Comparison of ENCODE assay signal across 8 cellular contexts in genomic region chr6:17580518-17581048, GRCh38. TPM values are rescaled to one million over a fixed set of nuclear protein-coding genes. Genes with fewer than 3 reads are reported as not detected.
A peak's percentile ranks its signal among the peaks of the same experiment; 100 is the strongest.
DNase-seq lines count a peak whose midpoint lies in the region; ATAC-seq and TF ChIP-seq lines count a peak whose summit lies in the region.

No MANE protein-coding gene starts in this region.

- in situ Hi-C loops in IMR-90 (cut with MboI; ENCODE audit: low sequenced_read_pairs): loop anchor here (10.0 kb wide), 1 partner anchor 296 kb away; the partner anchor contains the start of gene RBM24

- no peak overlapping the region for H4K91ac ChIP-seq in IMR-90 (ENCODE audit: insufficient read depth, low read depth, low read length)

- peak; percentile 18 for DNase-seq in COLO668 (lab: John Stamatoyannopoulos, UW; ENCODE audit: unreplicated experiment)
- DNase-seq in IMR-90: no peak
- no peak for DNase-seq in smooth muscle cell (lab: John Stamatoyannopoulos, UW; ENCODE audit: unreplicated experiment)
- no peak for DNase-seq in GOT3 (lab: John Stamatoyannopoulos, UW)
- DNase-seq in NK-92 treated with Interleukin-12 subunit alpha and Interleukin-12 subunit beta, amount 100 ng/mL, for 24 hours (lab: John Stamatoyannopoulos, UW): no peak

- WGBS in IMR-90 (ENCODE audit: extremely low coverage in 2 of 2, insufficient read length in 1 of 2), 2 experiments: 24% methylated on average over 23 of the region's 53 CpGs; no CpG with 5 or more reads in 1 of the 2 experiments
- WGBS in smooth muscle cell (ENCODE audit: low lambda C conversion rate): 92% methylated on average over 53 of the region's 53 CpGs

- no TSS peak for BruUV-seq in IMR-90 (replicated peaks; lab: Mats Ljungman, UMichigan)

- no peak overlapping the region for H3K9ac ChIP-seq in IMR-90 (ENCODE audit: low read depth, low read length)
- H3K9ac ChIP-seq in smooth muscle cell (ENCODE audit: low read depth): no peak overlapping the region

- H4K5ac ChIP-seq in IMR-90 (ENCODE audit: low read depth, low read length): no peak overlapping the region

- H3K27me3 ChIP-seq in IMR-90 (ENCODE audit: control insufficient read depth, insufficient read depth, low read length) (no peaks in the 10 kb centered on the region), smooth muscle cell (ENCODE audit: low read depth) (no peaks in the 10 kb centered on the region)

- peaks cover 2% of the 10 kb centered on the region; the same call in 1 of the 2 replicates for H3K4me1 ChIP-seq in IMR-90 (ENCODE audit: control insufficient read depth, insufficient read depth, low read length)
- no peaks in the 10 kb centered on the region for H3K4me1 ChIP-seq in smooth muscle cell (ENCODE audit: low read depth)

- ATAC-seq in IMR-90 (ENCODE audit: low read depth) (peak; percentile 51), GM18519 (IDR thresholded peaks at IDR 0.05; ENCODE audit: low FRiP score, unreplicated experiment) (no peak)

- no peak overlapping the region for H2BK20ac ChIP-seq in IMR-90 (ENCODE audit: low read depth, low read length)

- intact Hi-C loops in IMR-90 (cut with micrococcal nuclease): no loop called here

- H3K18ac ChIP-seq in IMR-90 (ENCODE audit: low read depth, low read length): no peak overlapping the region

- H3K14ac ChIP-seq in IMR-90 (replicated peaks; ENCODE audit: low read depth, low read length): no peak overlapping the region

- TF ChIP-seq RAD21 in IMR-90 (IDR thresholded peaks at IDR 0.05; ENCODE audit: low read length): no peak

- H3K56ac ChIP-seq in IMR-90 (ENCODE audit: extremely low read depth, insufficient read depth, low read length): no peak overlapping the region

- H3K4me3 ChIP-seq in IMR-90 (ENCODE audit: insufficient read depth, low read depth, low read length) (peak overlapping the region; percentile 49), iPS-18c (ENCODE audit: insufficient read depth, low read depth, low read length) (peak overlapping the region; percentile 9; the same call in 1 of the 2 replicates), smooth muscle cell (peak overlapping the region; percentile 10)

- no peak overlapping the region for H2AK9ac ChIP-seq in IMR-90 (replicated peaks; ENCODE audit: low read depth, low read length, poor library complexity)

- H3K79me1 ChIP-seq in IMR-90 (ENCODE audit: low read depth in 1 of 2, low read length in 2 of 2): no peaks in the 10 kb centered on the region

- peak overlapping the region; percentile 71 for H2AFZ ChIP-seq in IMR-90 (replicated peaks; ENCODE audit: low read length, poor library complexity)
- H2AFZ ChIP-seq in smooth muscle cell (ENCODE audit: low read depth): no peak overlapping the region

- no peak overlapping the region for H3K4ac ChIP-seq in IMR-90 (ENCODE audit: low read depth, low read length)

- POLR2A ChIA-PET in IMR-90 (lab: Charles Lee; ENCODE audit: unreplicated experiment): no interaction called here

- no peak overlapping the region; the same call in 1 of the 2 replicates for H3K4me2 ChIP-seq in IMR-90 (ENCODE audit: low read depth, low read length)
- H3K4me2 ChIP-seq in smooth muscle cell: no peak overlapping the region

- H4K20me1 ChIP-seq in IMR-90 (ENCODE audit: insufficient read depth, low read length) (no peaks in the 10 kb centered on the region), smooth muscle cell (ENCODE audit: low read depth) (no peaks in the 10 kb centered on the region)

- dilution Hi-C loops in IMR-90 (cut with HindIII; ENCODE audit: low sequenced_read_pairs, unreplicated experiment): no loop called here

- H3K36me3 ChIP-seq in IMR-90 (ENCODE audit: control insufficient read depth, insufficient read depth, low read length): no peaks in the 10 kb centered on the region
- H3K36me3 ChIP-seq in smooth muscle cell (ENCODE audit: low read depth): no peaks in the 10 kb centered on the region

- H2BK5ac ChIP-seq in IMR-90 (ENCODE audit: low read depth, low read length, poor library complexity, severe bottlenecking): no peak overlapping the region

- TF ChIP-seq CTCF in IMR-90 (conservative IDR thresholded peaks at IDR 0.05; ENCODE audit: low read depth, low read length) (no peak), smooth muscle cell (IDR thresholded peaks at IDR 0.05; ENCODE audit: borderline replicate concordance, insufficient read depth, poor library complexity, severe bottlenecking) (no peak)

- no peak overlapping the region for H2BK15ac ChIP-seq in IMR-90 (ENCODE audit: low read depth, low read length)

- H2BK120ac ChIP-seq in IMR-90 (ENCODE audit: low read depth, low read length): no peak overlapping the region

- no peak overlapping the region for H2AK5ac ChIP-seq in IMR-90 (ENCODE audit: low read depth, low read length)

- CTCF ChIA-PET in IMR-90 (lab: Yijun Ruan, JAX): interaction anchor here (0.6 kb wide), 1 partner anchor 37 kb away, joined by 10 read pairs; no protein-coding TSS in a partner anchor

- TF ChIP-seq POLR2A in IMR-90 (IDR thresholded peaks at IDR 0.05; ENCODE audit: low read depth, low read length): no peak

- H4K8ac ChIP-seq in IMR-90 (ENCODE audit: low read depth in 2 of 2, low read length in 2 of 2): no peak overlapping the region

- 0 out of 2 replicates have a peak, but pooled peaks cover 2% of the 10 kb centered on the region for H3K9me1 ChIP-seq in IMR-90 (ENCODE audit: insufficient read depth, low read length)

- peaks cover 3% of the 10 kb centered on the region for H3F3A ChIP-seq in smooth muscle cell (ENCODE audit: low read depth)

- H3K23ac ChIP-seq in IMR-90 (ENCODE audit: low read depth, low read length): no peak overlapping the region

- H3K27ac ChIP-seq in IMR-90 (ENCODE audit: insufficient read depth, low read length): no peak overlapping the region
- H3K27ac ChIP-seq in angular gyrus (ENCODE audit: low read depth, low read length): peak overlapping the region; percentile 66
- H3K27ac ChIP-seq in smooth muscle cell (ENCODE audit: low read depth): no peak overlapping the region

- H3K79me2 ChIP-seq in smooth muscle cell (ENCODE audit: low read depth): no peaks in the 10 kb centered on the region

- peaks cover 9% of the 10 kb centered on the region for H3K9me3 ChIP-seq in IMR-90 (ENCODE audit: control insufficient read depth, insufficient read depth, low read length)
- H3K9me3 ChIP-seq in iPS-18c (ENCODE audit: control insufficient read depth, insufficient read depth, low read length): peaks cover 4% of the 10 kb centered on the region
- no peaks in the 10 kb centered on the region for H3K9me3 ChIP-seq in smooth muscle cell (replicated peaks; ENCODE audit: low read depth)

TF ChIP-seq in IMR-90, 13 proteins besides CTCF, POLR2A, EP300 and RAD21:
- TF ChIP-seq MAFK (IDR thresholded peaks at IDR 0.05; ENCODE audit: low read depth, low read length) (no peak), NFE2L2 (IDR thresholded peaks at IDR 0.05; ENCODE audit: low read depth, low read length) (no peak), SMC3 (IDR thresholded peaks at IDR 0.05; ENCODE audit: low read depth, low read length) (no peak), CHD1 (IDR thresholded peaks at IDR 0.05; ENCODE audit: low read depth, low read length) (no peak), RCOR1 (IDR thresholded peaks at IDR 0.05; ENCODE audit: insufficient replicate concordance, low read length) (no peak), FOS (IDR thresholded peaks at IDR 0.05; ENCODE audit: low read depth, low read length) (no peak), BHLHE40 (IDR thresholded peaks at IDR 0.05; ENCODE audit: low read depth, low read length) (no peak), RFX5 (IDR thresholded peaks at IDR 0.05; ENCODE audit: low read depth, low read length) (no peak), ELK1 (IDR thresholded peaks at IDR 0.05; ENCODE audit: borderline replicate concordance, low read depth, low read length) (no peak), USF2 (IDR thresholded peaks at IDR 0.05; ENCODE audit: low read depth, low read length) (no peak), MAZ (IDR thresholded peaks at IDR 0.05; ENCODE audit: borderline replicate concordance, low read depth, low read length) (no peak), CEBPB (IDR thresholded peaks at IDR 0.05; ENCODE audit: low read depth, low read length) (no peak), MXI1 (IDR thresholded peaks at IDR 0.05; ENCODE audit: borderline replicate concordance, low read depth, low read length) (no peak)

RNA-seq across cellular contexts. Expression of gene FAM8A1, which starts 19.5 kb away (rescaled TPM):
- 8.2 and 17.2 TPM in 2 replicates for total RNA-seq in IMR-90 (2012; rRNA removed)
- 6.2 and 8.1 TPM in 2 replicates for polyA plus RNA-seq in IMR-90 (2012; rRNA removed)
- polyA plus RNA-seq in IMR-90 (2012; cell fraction: cytosol; rRNA removed): 2.0 and 2.6 TPM in 2 replicates
- 2.6 and 8.1 TPM in 2 replicates for polyA plus RNA-seq in IMR-90 (2012; cell fraction: nucleus; rRNA removed; ENCODE audit: low replicate concordance)
- 32.8 and 33.2 TPM in 2 replicates for total RNA-seq in smooth muscle cell
- polyA plus RNA-seq in smooth muscle cell: 10.0 and 11.8 TPM in 2 replicates
